Comparison of ENCODE assay signal across 23 cellular contexts in genomic region chr18:48725596-48725995, GRCh38.
"Had no signal": no experiment of that assay in that cellular context is flagged by ENCODE, and none has a peak within 500 bp of the region (broad histone marks: within the 10 kb centered on the region; RNA-seq: fewer than 3 reads in every experiment).

No MANE protein-coding gene starts in this region.

- ATAC-seq: esophagus mucosa; left lobe of liver; mucosa of descending colon; natural killer cell; sciatic nerve; stimulated activated naive B cell treated with anti-CD40 and anti-IgM and Interleukin-4, amounts not matched to agents 10 μg/mL and 1 μg/mL and 100 μg/mL, for 72 hours; stimulated activated naive CD8-positive, alpha-beta T cell treated with anti-CD3 and anti-CD28 coated beads, Interleukin-15, amount 100 ng/mL, for 72 hours; upper lobe of right lung had no signal

- H3K27ac Mint-ChIP-seq: endodermal cell; stimulated activated naive B cell treated with anti-CD40 and anti-IgM and Interleukin-4, amounts not matched to agents 10 μg/mL and 1 μg/mL and 100 μg/mL, for 72 hours; stimulated activated naive CD8-positive, alpha-beta T cell treated with anti-CD3 and anti-CD28 coated beads, Interleukin-15, amount 100 ng/mL, for 72 hours had no signal

- H3K9me3 Mint-ChIP-seq: endodermal cell, natural killer cell had no signal

- FAIRE-seq: endothelial cell of umbilical vein had no signal

- H2AFZ ChIP-seq: hepatocyte, parathyroid adenoma had no signal

- H3K4me3 Mint-ChIP-seq: endodermal cell; natural killer cell; stimulated activated naive B cell treated with anti-CD40 and anti-IgM and Interleukin-4, amounts not matched to agents 10 μg/mL and 1 μg/mL and 100 μg/mL, for 72 hours; stimulated activated naive CD8-positive, alpha-beta T cell treated with anti-CD3 and anti-CD28 coated beads, Interleukin-15, amount 100 ng/mL, for 72 hours had no signal

- H3K4me1 ChIP-seq: parathyroid adenoma, prostate gland, testis, upper lobe of right lung had no signal

- H3K36me3 Mint-ChIP-seq: natural killer cell had no signal

- H3K36me3 ChIP-seq: prostate gland, upper lobe of right lung, vagina had no signal

- H3K27me3 ChIP-seq: hepatocyte, testis, tibial nerve, upper lobe of right lung, vagina had no signal

- DNase-seq: effector CD4-positive, alpha-beta T cell; endodermal cell; kidney glomerular epithelial cell; mucosa of descending colon; natural killer cell; occipital lobe; retina; stimulated activated CD4-positive, alpha-beta T cell treated with anti-CD3 and anti-CD28 coated beads, Interleukin-2, amount 100 ng/mL, for 24 hours; stimulated activated CD4-positive, alpha-beta T cell treated with anti-CD3 and anti-CD28 coated beads, Interleukin-4, amount 100 ng/mL, for 4 hours; stimulated activated naive B cell treated with anti-CD40 and anti-IgM and Interleukin-4, amounts not matched to agents 10 μg/mL and 1 μg/mL and 100 μg/mL, for 72 hours; stimulated activated naive CD8-positive, alpha-beta T cell treated with anti-CD3 and anti-CD28 coated beads, Interleukin-15, amount 100 ng/mL, for 72 hours; testis; upper lobe of right lung had no signal

- H3K79me2 ChIP-seq: hepatocyte had no signal

- H3K27me3 Mint-ChIP-seq: stimulated activated naive B cell treated with anti-CD40 and anti-IgM and Interleukin-4, amounts not matched to agents 10 μg/mL and 1 μg/mL and 100 μg/mL, for 72 hours; stimulated activated naive CD8-positive, alpha-beta T cell treated with anti-CD3 and anti-CD28 coated beads, Interleukin-15, amount 100 ng/mL, for 72 hours had no signal

- H3K4me3 ChIP-seq: coronary artery, hepatocyte, mucosa of descending colon, prostate gland, testis, tibial nerve, upper lobe of right lung, vagina had no signal

- H3K27ac ChIP-seq: coronary artery, parathyroid adenoma, prostate gland, testis, tibial nerve, upper lobe of right lung had no signal
